ENCODE assay signal across 24 cellular contexts in genomic region chr4:79700356-79700755, GRCh38.
DNase-seq lines count a peak whose midpoint lies in the region; ATAC-seq, FAIRE-seq and TF ChIP-seq lines count a peak whose summit lies in the region.
"Had no signal": no experiment of that assay in that cellular context is flagged by ENCODE, and none has a peak within 500 bp of the region (broad histone marks: within the 10 kb centered on the region; RNA-seq: fewer than 3 reads in every experiment).

No MANE protein-coding gene starts in this region.

- H3K9me1 ChIP-seq in K562 (ENCODE audit: control insufficient read depth, insufficient read depth, low read length), result no peaks in the 10 kb centered on the region

- no TSS peak for BruUV-seq in K562 (replicated peaks; lab: Mats Ljungman, UMichigan)

- no peaks in the 10 kb centered on the region for H3K9me3 ChIP-seq in GM23248 (ENCODE audit: low read depth)
- no peaks in the 10 kb centered on the region for H3K9me3 ChIP-seq in HEK293 (ENCODE audit: control insufficient read depth, insufficient read depth, low read depth, low read length)
- H3K9me3 ChIP-seq in K562 (replicated peaks; ENCODE audit: control insufficient read depth, insufficient read depth, low read depth, low read length), result no peaks in the 10 kb centered on the region
- H3K9me3 ChIP-seq: BE2C had no signal

- in situ Hi-C loops in GM23248 (cut with MboI), result no loop called here
- in situ Hi-C loops in K562 (cut with MboI), result no loop called here

- TF ChIP-seq RAD21 in K562 (CRISPR knock-in tag; conservative IDR thresholded peaks at IDR 0.05 in 1 of 2, IDR thresholded peaks at IDR 0.05 in 1 of 2), result no peak

- TF ChIP-seq POLR2A in K562 (conservative IDR thresholded peaks at IDR 0.05), result no peak

- H3K9me2 ChIP-seq in GM23248 (ENCODE audit: insufficient read depth), result no peaks in the 10 kb centered on the region

- H3K4me3 ChIP-seq in GM23248 (no peak overlapping the region), HEK293 (ENCODE audit: low read depth, low read length) (no peak overlapping the region), K562 (no peak overlapping the region)
- H3K4me3 ChIP-seq: BLaER1 had no signal

- H3K27ac ChIP-seq in GM23248 (no peak overlapping the region), HEK293 (ENCODE audit: extremely low read depth, low read depth, low read length) (no peak overlapping the region), K562 (ENCODE audit: extremely low read depth, low read depth, low read length) (no peak overlapping the region)
- H3K27ac ChIP-seq: BLaER1 had no signal

- DNase-seq in GM23248 (peak; percentile 4), K562 (ENCODE audit: extremely low read depth in 1 of 4, low spot score in 3 of 4) (no peak), EL (no peak), T1000 (lab: John Stamatoyannopoulos, UW) (no peak), NCI-H526 (lab: John Stamatoyannopoulos, UW) (no peak)
- DNase-seq: 8988T; ACHN; BE2C; C1 segment of cervical spinal cord; CD4-positive, alpha-beta memory T cell; CD4-positive, CD25-positive, alpha-beta regulatory T cell; CD8-positive, alpha-beta memory T cell; COR-L47; DMS 273 treated with DMSO at 0.1 percent for 48 hours; DMS153; DMS53; DMS79; DND-41; GF-D8 had no signal

- no peak for ATAC-seq in K562

- no peak overlapping the region for H3K4me2 ChIP-seq in GM23248 (ENCODE audit: unreplicated experiment)
- no peak overlapping the region for H3K4me2 ChIP-seq in K562 (ENCODE audit: insufficient read depth, low read length)
- H3K4me2 ChIP-seq: BLaER1 had no signal

- FAIRE-seq in K562 (lab: Jason Lieb, UNC), result no peak
- FAIRE-seq: A204.1, GM12891, GM19239 had no signal

- no peaks in the 10 kb centered on the region for H4K20me1 ChIP-seq in GM23248 (ENCODE audit: insufficient read depth)
- H4K20me1 ChIP-seq in K562 (replicated peaks; ENCODE audit: control insufficient read depth, insufficient read depth, low read length), result no peaks in the 10 kb centered on the region
- H4K20me1 ChIP-seq: BLaER1 had no signal

- CTCF ChIA-PET in HEK293 (lab: Yijun Ruan, JAX) (no interaction called here), K562 (lab: Yijun Ruan, JAX; ENCODE audit: low intra/inter-chr PET ratio) (interaction anchor here (0.6 kb wide), 1 partner anchor 574 kb away, joined by 3 read pairs; no protein-coding TSS in a partner anchor)

- H3K36me3 ChIP-seq in GM23248 (ENCODE audit: low read depth), result no peaks in the 10 kb centered on the region
- no peaks in the 10 kb centered on the region for H3K36me3 ChIP-seq in HEK293 (ENCODE audit: control insufficient read depth in 2 of 2, insufficient read depth in 1 of 2, low read length in 2 of 2)
- no peaks in the 10 kb centered on the region for H3K36me3 ChIP-seq in K562 (ENCODE audit: control insufficient read depth, insufficient read depth, low read length)
- H3K36me3 ChIP-seq: BE2C, BLaER1 had no signal

- no peaks in the 10 kb centered on the region for H3K79me2 ChIP-seq in GM23248 (ENCODE audit: insufficient read depth)
- no peaks in the 10 kb centered on the region for H3K79me2 ChIP-seq in K562 (ENCODE audit: control insufficient read depth, insufficient read depth, low read length)

- H3K9ac ChIP-seq in GM23248 (no peak overlapping the region), K562 (ENCODE audit: insufficient read depth in 1 of 2, low read depth in 2 of 2, low read length in 2 of 2) (no peak overlapping the region)
- H3K9ac ChIP-seq: BLaER1 had no signal

- H3K27me3 ChIP-seq in GM23248 (replicated peaks; ENCODE audit: insufficient read depth), result no peaks in the 10 kb centered on the region
- H3K27me3 ChIP-seq in K562 (ENCODE audit: control insufficient read depth in 2 of 2, insufficient read depth in 2 of 2, low read length in 2 of 2), result no peaks in the 10 kb centered on the region
- H3K27me3 ChIP-seq: BE2C, BLaER1 had no signal

- intact Hi-C loops in K562 (cut with micrococcal nuclease), result no loop called here

- H2AFZ ChIP-seq in GM23248 (no peak overlapping the region), K562 (ENCODE audit: low read depth, low read length) (no peak overlapping the region)

- TF ChIP-seq CTCF in HEK293 (tag by site-specific recombination; IDR thresholded peaks at IDR 0.05) (no peak), K562 (IDR thresholded peaks at IDR 0.05 in 2 of 3, conservative IDR thresholded peaks at IDR 0.05 in 1 of 3; ENCODE audit: insufficient read depth in 2 of 3, low read depth in 1 of 3, low read length in 3 of 3) (no peak)

- no peaks in the 10 kb centered on the region for H3F3A ChIP-seq in GM23248 (ENCODE audit: insufficient read depth)

- H3K4me1 ChIP-seq in GM23248 (ENCODE audit: insufficient read depth) (no peaks in the 10 kb centered on the region), HEK293 (ENCODE audit: control insufficient read depth, insufficient read depth, low read length) (no peaks in the 10 kb centered on the region), K562 (replicated peaks in 1 of 2; ENCODE audit: control insufficient read depth in 2 of 2, insufficient read depth in 2 of 2, low read length in 2 of 2) (no peaks in the 10 kb centered on the region)
- H3K4me1 ChIP-seq: BE2C, BLaER1 had no signal

- POLR2A ChIA-PET in HEK293 (lab: Yijun Ruan, JAX) (no interaction called here), K562 (lab: Yijun Ruan, JAX) (no interaction called here)

- TF ChIP-seq EP300 in K562 (IDR thresholded peaks at IDR 0.05; ENCODE audit: low read length), result no peak

TF ChIP-seq in HEK293, 187 proteins besides CTCF, POLR2A, EP300 and RAD21:
- TF ChIP-seq KLF9 (tag by site-specific recombination; IDR thresholded peaks at IDR 0.05; ENCODE audit: low read depth), result 0 out of 2 replicates have a peak, but pooled peaks have one; percentile 19
- TF ChIP-seq ZNF248 (tag by site-specific recombination; IDR thresholded peaks at IDR 0.05), result no peak
TF ChIP-seq in HEK293: peak in this region for 1.

TF ChIP-seq in K562, 482 proteins besides CTCF, POLR2A, EP300 and RAD21:
- TF ChIP-seq TAL1 (IDR thresholded peaks at IDR 0.05), result no peak
- TF ChIP-seq CEBPB (tag; IDR thresholded peaks at IDR 0.05), result peak; percentile 33; the same call in 1 of the 2 replicates
- TF ChIP-seq TRIM24 (IDR thresholded peaks at IDR 0.05), result peak in 1 of 2 experiments; percentile 27; a peak in 1 of 4 replicates
- TF ChIP-seq ATF3 (IDR thresholded peaks at IDR 0.05), result 0 out of 2 replicates have a peak, but pooled peaks have one; percentile 48
- no peak for TF ChIP-seq ATF3 (CRISPR knock-in tag; conservative IDR thresholded peaks at IDR 0.05)
- no peak for TF ChIP-seq REST (CRISPR knock-in tag; IDR thresholded peaks at IDR 0.05; ENCODE audit: low read depth)
- TF ChIP-seq RBM25 (IDR thresholded peaks at IDR 0.05; ENCODE audit: low read depth, low read length, severe bottlenecking), result no peak
- TF ChIP-seq CEBPG (CRISPR knock-in tag; IDR thresholded peaks at IDR 0.05), result no peak
- TF ChIP-seq CEBPG (tag; conservative IDR thresholded peaks at IDR 0.05 in 1 of 2, IDR thresholded peaks at IDR 0.05 in 1 of 2), result peak in 1 of 2 experiments; percentile 67; a peak in 1 of 4 replicates
- TF ChIP-seq CREM (IDR thresholded peaks at IDR 0.05; ENCODE audit: low read depth), result peak; percentile 31; the same call in 1 of the 2 replicates
